Comparison of ENCODE assay signal across 8 cellular contexts in the genomic region with DNA sequence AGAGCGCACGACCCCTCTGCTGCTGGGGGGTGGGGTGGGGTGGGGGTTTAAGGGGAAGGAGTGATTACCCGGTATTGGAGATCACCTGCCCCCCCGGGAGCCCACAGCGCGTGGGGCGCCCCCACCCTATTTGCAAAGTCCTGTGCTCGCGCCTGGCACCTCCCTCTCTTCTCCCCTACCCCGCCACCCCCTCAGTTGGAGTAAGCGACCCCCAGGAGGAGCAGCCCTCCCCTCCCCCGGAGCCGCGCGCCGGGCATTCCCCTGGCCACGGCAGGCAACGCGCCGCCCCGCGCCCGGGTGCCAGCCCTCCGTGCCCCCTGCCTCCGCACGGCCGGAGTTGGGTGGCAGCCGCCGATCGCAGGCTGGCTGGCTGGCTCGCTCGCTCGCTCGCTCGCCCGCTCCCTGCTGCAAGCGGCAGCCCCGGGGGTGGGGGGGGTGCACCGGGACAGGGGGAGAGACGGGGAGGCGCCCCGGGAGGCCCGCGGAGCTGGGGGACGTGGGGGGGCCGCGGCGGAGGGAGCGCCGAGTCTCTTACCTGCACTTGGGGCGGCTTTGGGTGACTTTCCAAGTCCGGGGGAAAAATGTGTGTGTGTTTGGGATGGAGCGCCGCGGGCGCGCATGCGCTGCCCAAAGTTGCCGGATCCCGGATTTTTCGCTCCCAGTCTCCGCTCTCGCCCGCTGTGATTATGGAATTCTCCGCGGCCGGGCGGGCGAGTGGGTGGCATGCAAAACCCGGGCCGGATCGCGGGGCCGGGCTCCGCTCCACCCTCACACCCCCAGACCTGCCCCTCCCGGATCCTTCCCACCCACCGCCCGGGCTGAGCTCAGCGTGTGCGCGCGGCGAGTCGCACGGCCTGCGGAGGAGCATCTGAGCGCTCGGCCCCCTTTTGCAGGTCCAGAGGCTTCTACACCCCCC. TPM values are rescaled to one million over a fixed set of nuclear protein-coding genes. Genes with fewer than 3 reads are reported as not detected.
DNase-seq lines count a peak whose midpoint lies in the region; ATAC-seq and TF ChIP-seq lines count a peak whose summit lies in the region.

A gene with protein sequence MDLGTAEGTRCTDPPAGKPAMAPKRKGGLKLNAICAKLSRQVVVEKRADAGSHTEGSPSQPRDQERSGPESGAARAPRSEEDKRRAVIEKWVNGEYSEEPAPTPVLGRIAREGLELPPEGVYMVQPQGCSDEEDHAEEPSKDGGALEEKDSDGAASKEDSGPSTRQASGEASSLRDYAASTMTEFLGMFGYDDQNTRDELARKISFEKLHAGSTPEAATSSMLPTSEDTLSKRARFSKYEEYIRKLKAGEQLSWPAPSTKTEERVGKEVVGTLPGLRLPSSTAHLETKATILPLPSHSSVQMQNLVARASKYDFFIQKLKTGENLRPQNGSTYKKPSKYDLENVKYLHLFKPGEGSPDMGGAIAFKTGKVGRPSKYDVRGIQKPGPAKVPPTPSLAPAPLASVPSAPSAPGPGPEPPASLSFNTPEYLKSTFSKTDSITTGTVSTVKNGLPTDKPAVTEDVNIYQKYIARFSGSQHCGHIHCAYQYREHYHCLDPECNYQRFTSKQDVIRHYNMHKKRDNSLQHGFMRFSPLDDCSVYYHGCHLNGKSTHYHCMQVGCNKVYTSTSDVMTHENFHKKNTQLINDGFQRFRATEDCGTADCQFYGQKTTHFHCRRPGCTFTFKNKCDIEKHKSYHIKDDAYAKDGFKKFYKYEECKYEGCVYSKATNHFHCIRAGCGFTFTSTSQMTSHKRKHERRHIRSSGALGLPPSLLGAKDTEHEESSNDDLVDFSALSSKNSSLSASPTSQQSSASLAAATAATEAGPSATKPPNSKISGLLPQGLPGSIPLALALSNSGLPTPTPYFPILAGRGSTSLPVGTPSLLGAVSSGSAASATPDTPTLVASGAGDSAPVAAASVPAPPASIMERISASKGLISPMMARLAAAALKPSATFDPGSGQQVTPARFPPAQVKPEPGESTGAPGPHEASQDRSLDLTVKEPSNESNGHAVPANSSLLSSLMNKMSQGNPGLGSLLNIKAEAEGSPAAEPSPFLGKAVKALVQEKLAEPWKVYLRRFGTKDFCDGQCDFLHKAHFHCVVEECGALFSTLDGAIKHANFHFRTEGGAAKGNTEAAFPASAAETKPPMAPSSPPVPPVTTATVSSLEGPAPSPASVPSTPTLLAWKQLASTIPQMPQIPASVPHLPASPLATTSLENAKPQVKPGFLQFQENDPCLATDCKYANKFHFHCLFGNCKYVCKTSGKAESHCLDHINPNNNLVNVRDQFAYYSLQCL (N-terminal part only) (minus strand): TSS at position 618 of the 916 bp plus-strand sequence. CDS start 102,757 bp downstream, outside the sequence.

- peaks cover 92 to 100% (median 99%) of the 10 kb centered on the region in 11 experiments for H3K27me3 ChIP-seq in BLaER1 treated with 17β-estradiol and CSF1 and Interleukin-3, amounts not matched to agents 10 nM and 100 nM
- H3K27me3 ChIP-seq in HUES6 (ENCODE audit: control insufficient read depth, insufficient read depth, low read length) (peaks cover 75% of the 10 kb centered on the region), spleen (replicated peaks in 1 of 7) (peaks cover 0 to 100% (median 56%) of the 10 kb centered on the region in 7 donors)

- no peaks in the 10 kb centered on the region for H3K36me3 ChIP-seq in BLaER1 treated with 17β-estradiol and CSF1 and Interleukin-3, amounts not matched to agents 10 nM and 100 nM
- H3K36me3 ChIP-seq in HUES6 (ENCODE audit: control insufficient read depth, insufficient read depth, low read length) (no peaks in the 10 kb centered on the region), spleen (no peaks in the 10 kb centered on the region)

- TF ChIP-seq POLR2A in spleen (IDR thresholded peaks at IDR 0.05), result no peak

- ATAC-seq in left colon (peak; percentile 57), GM21786 (IDR thresholded peaks at IDR 0.05; ENCODE audit: unreplicated experiment) (no peak)

- intact Hi-C loops in left colon (cut with DNase I, micrococcal nuclease), result loop anchor here in 1 of 2 donors (10.0 kb wide), 1 partner anchor 101 kb away; no protein-coding TSS in a partner anchor
- intact Hi-C loops in spleen (cut with DNase I; ENCODE audit: low total_unique reads), result loop anchor here (10.0 kb wide), 1 partner anchor 111 kb away; no protein-coding TSS in a partner anchor

- no peak for TF ChIP-seq CTCF in spleen (IDR thresholded peaks at IDR 0.05 in 8 of 11, conservative IDR thresholded peaks at IDR 0.05 in 3 of 11)

- no peak within 1 kb of the TSS for H3K27ac ChIP-seq in BLaER1 treated with 17β-estradiol and CSF1 and Interleukin-3, amounts not matched to agents 10 nM and 100 nM
- H3K27ac ChIP-seq in HUES6 (ENCODE audit: low read depth, low read length) (no peak within 1 kb of the TSS), spleen (no peak within 1 kb of the TSS)

- peaks cover 17 to 31% (median 24%) of the 10 kb centered on the region in 10 experiments for H3K4me1 ChIP-seq in BLaER1 treated with 17β-estradiol and CSF1 and Interleukin-3, amounts not matched to agents 10 nM and 100 nM
- H3K4me1 ChIP-seq in HUES6 (ENCODE audit: control insufficient read depth, insufficient read depth, low read length) (peaks cover 18% of the 10 kb centered on the region), spleen (peaks cover 16 to 44% (median 38%) of the 10 kb centered on the region in 6 donors)

- WGBS in spleen, 5 donors, result 1 to 2% (median 2%) methylated on average over 41 to 88 of the region's 88 CpGs

- peak within 1 kb of the TSS; percentile 51 to 70 (median 58) for H3K4me3 ChIP-seq in BLaER1 treated with 17β-estradiol and CSF1 and Interleukin-3, amounts not matched to agents 10 nM and 100 nM
- peak within 1 kb of the TSS; percentile 83 for H3K4me3 ChIP-seq in HUES6 (ENCODE audit: low read depth, low read length)
- H3K4me3 ChIP-seq in spleen, result peak within 1 kb of the TSS; percentile 13 to 73 (median 52)

- peak within 1 kb of the TSS; percentile 83 to 99 (median 93) for H3K4me2 ChIP-seq in BLaER1 treated with 17β-estradiol and CSF1 and Interleukin-3, amounts not matched to agents 10 nM and 100 nM

- H3K9me3 ChIP-seq in BLaER1 treated with 17β-estradiol and CSF1 and Interleukin-3, amounts not matched to agents 10 nM and 100 nM (replicated peaks in 1 of 11), result no peaks in the 10 kb centered on the region
- no peaks in the 10 kb centered on the region for H3K9me3 ChIP-seq in HUES6 (ENCODE audit: control insufficient read depth, insufficient read depth, low read depth, low read length)
- no peaks in the 10 kb centered on the region for H3K9me3 ChIP-seq in spleen

- H3K9ac ChIP-seq in BLaER1 treated with 17β-estradiol and CSF1 and Interleukin-3, amounts not matched to agents 10 nM and 100 nM, result peak within 1 kb of the TSS in 4 of 11 experiments; percentile 0 to 32 (median 16); a peak in 4 of 22 replicates
- no peak within 1 kb of the TSS for H3K9ac ChIP-seq in HUES6 (ENCODE audit: low read length)

- H4K20me1 ChIP-seq in BLaER1 treated with 17β-estradiol and CSF1 and Interleukin-3, amounts not matched to agents 10 nM and 100 nM, result peaks cover 0 to 61% (median 29%) of the 10 kb centered on the region in 11 experiments; a peak in 18 of 22 replicates

- peak; percentile 93 for DNase-seq in dermis blood vessel endothelial cell
- DNase-seq in left colon, result peak; percentile 81 to 82
- DNase-seq in spleen, result no peak
- DNase-seq in stimulated activated naive CD4-positive, alpha-beta T cell treated with Interleukin-2 at 50 U/mL for 16 hours (lab: John Stamatoyannopoulos, UW), result no peak

TF ChIP-seq in PFSK-1, 5 proteins besides CTCF, POLR2A, EP300 and RAD21:
- TF ChIP-seq POLR2AphosphoS5 (IDR thresholded peaks at IDR 0.05; ENCODE audit: low read depth, low read length) (no peak), SIN3A (IDR thresholded peaks at IDR 0.05; ENCODE audit: borderline replicate concordance, insufficient read depth, low read length) (no peak), FOXP2 (optimal IDR thresholded peaks at IDR 0.05; ENCODE audit: borderline replicate concordance, extremely low read depth, extremely low read length, insufficient read depth) (peak; percentile 52)

RNA-seq across cellular contexts. Expression of the gene that starts here (rescaled TPM):
- polyA plus RNA-seq in PFSK-1 (2012; ENCODE audit: insufficient read length, low read depth), result 2.3 TPM
- total RNA-seq in dermis blood vessel endothelial cell, result 4.3 and 10.8 TPM in 2 replicates
- total RNA-seq in left colon, result 10 to 100 TPM; 61.3 to 63.8 TPM
- 10 to 100 TPM in 5 of 7 donors, 1 to 10 TPM in 2; 5.8 to 14.5 (median 11.7) TPM for total RNA-seq in spleen
- polyA plus RNA-seq in spleen, result 1 to 10 TPM in 2 of 3 donors, under 1 TPM in 1; 0.73 to 3.9 (median 1.5) TPM

Comparison
In these comparisons a context has a peak if more than half of its experiments do, and no peak if none do; other contexts are left out.
1. DNase-seq: peak in dermis blood vessel endothelial cell (single experiment) and left colon (2 of 2); none in spleen (single experiment) and stimulated activated naive CD4-positive, alpha-beta T cell treated with Interleukin-2 at 50 U/mL for 16 hours (single experiment).
2. Peak in every context shown above with its lines, with median percentiles within 50 percentile points of each other: H3K4me3 ChIP-seq.